In the genomic region with DNA sequence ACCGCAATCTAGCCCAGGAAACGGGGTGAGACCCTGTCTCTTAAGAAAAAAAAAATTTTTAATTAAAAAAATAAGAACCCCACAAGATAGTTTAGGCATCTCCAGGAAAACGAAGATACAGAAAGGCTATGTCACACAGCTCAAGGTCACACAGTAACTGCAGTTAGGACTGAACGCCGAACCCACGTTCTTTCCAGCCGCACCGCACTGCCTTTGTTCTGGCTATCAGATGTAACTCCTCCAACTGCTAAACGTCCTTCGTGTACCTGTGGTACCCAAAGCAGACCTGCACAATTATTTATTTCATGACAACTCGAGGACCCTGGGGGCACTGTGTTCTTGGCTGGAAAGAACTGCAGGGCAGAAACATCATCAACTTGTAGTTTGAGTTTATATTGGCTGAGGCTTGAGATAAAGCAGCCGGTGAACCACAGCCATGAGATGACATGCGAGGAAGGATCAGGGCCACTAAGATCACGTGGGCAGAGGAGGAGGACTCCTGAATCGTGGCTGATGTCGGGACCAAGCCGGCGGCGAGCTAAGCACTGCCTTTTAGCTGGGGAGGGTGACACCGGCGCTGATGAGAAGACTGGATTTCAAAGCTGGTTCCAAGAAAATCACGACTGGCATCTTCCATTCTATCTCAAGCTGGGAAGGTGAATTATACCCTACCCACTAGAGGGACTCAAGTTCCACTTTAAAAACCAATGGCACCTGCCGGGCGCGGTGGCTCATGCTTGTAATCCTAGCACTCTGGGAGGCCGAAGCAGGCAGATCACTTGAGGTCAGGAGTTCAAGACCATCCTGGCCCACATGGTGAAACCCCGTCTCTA, we compare ENCODE assay signal across 10 cellular contexts.
DNase-seq lines count a peak whose midpoint lies in the region; TF ChIP-seq lines count a peak whose summit lies in the region.
"Had no signal": no experiment of that assay in that cellular context is flagged by ENCODE, and none has a peak within 500 bp of the region (broad histone marks: within the 10 kb centered on the region; RNA-seq: fewer than 3 reads in every experiment).

No MANE protein-coding gene starts in this region.

- no peak overlapping the region for H3K27ac ChIP-seq in brain microvascular endothelial cell
- H3K27ac ChIP-seq: KMS-11 had no signal

- H3K27me3 ChIP-seq in brain microvascular endothelial cell (replicated peaks), result no peaks in the 10 kb centered on the region

- no peak overlapping the region for H3K4me3 ChIP-seq in brain microvascular endothelial cell (ENCODE audit: low read depth, low read length)

- peak overlapping the region; percentile 87 for H3K27ac Mint-ChIP-seq in nephron progenitor cell

- peaks cover 64% of the 10 kb centered on the region for H3K36me3 Mint-ChIP-seq in nephron progenitor cell (ENCODE audit: low read depth)

- in situ Hi-C loops in brain microvascular endothelial cell (cut with HindIII; ENCODE audit: low pct_ligation_motif_present, low sequenced_read_pairs), result no loop called here
- in situ Hi-C loops in GM13976 (cut with MboI; ENCODE audit: low sequenced_read_pairs, unreplicated experiment), result no loop called here

- H3K4me3 Mint-ChIP-seq in nephron progenitor cell, result no peak overlapping the region

- no peak for TF ChIP-seq EP300 in Ishikawa (IDR thresholded peaks at IDR 0.05; ENCODE audit: borderline replicate concordance)

- peak; percentile 42; the same call in 1 of the 2 replicates for TF ChIP-seq RAD21 in Ishikawa (IDR thresholded peaks at IDR 0.05; ENCODE audit: low read depth)

- DNase-seq in D341Med (ENCODE audit: low spot score) (peak; percentile 47), brain microvascular endothelial cell (no peak), nephron progenitor cell (no peak), GM19238 (ENCODE audit: insufficient read length, low spot score) (no peak), GM13976 (ENCODE audit: low spot score) (no peak)
- no peak for DNase-seq in activated naive CD4-positive, alpha-beta T cell treated with Interleukin-2 at 50 U/mL for 16 hours
- DNase-seq: amniotic stem cell; stimulated activated CD4-positive, alpha-beta T cell treated with anti-CD3 and anti-CD28 coated beads, Interleukin-15, amount 100 ng/mL, for 24 hours had no signal

- peaks cover 8% of the 10 kb centered on the region for H3K36me3 ChIP-seq in brain microvascular endothelial cell (replicated peaks)

- peaks cover 58% of the 10 kb centered on the region for H3K4me1 Mint-ChIP-seq in nephron progenitor cell

- H3K27me3 Mint-ChIP-seq in nephron progenitor cell (ENCODE audit: low read depth, poor library complexity), result no peaks in the 10 kb centered on the region

- TF ChIP-seq CTCF in brain microvascular endothelial cell (IDR thresholded peaks at IDR 0.05; ENCODE audit: low read depth, low read length, missing control alignments), result peak; percentile 30
- no peak for TF ChIP-seq CTCF in nephron progenitor cell (IDR thresholded peaks at IDR 0.05)
- no peak for TF ChIP-seq CTCF in GM13976 (IDR thresholded peaks at IDR 0.05; ENCODE audit: borderline replicate concordance, control extremely low read depth, extremely low read depth, insufficient read depth, missing control alignments)

- H3K9me3 Mint-ChIP-seq in nephron progenitor cell, result no peaks in the 10 kb centered on the region

TF ChIP-seq in Ishikawa, 13 proteins besides CTCF, POLR2A, EP300 and RAD21:
- no peak for TF ChIP-seq CREB1 (IDR thresholded peaks at IDR 0.05; ENCODE audit: low read depth)
- no peak for TF ChIP-seq TEAD4 (IDR thresholded peaks at IDR 0.05)
- TF ChIP-seq NFIC (IDR thresholded peaks at IDR 0.05), result no peak
- TF ChIP-seq CEBPB (IDR thresholded peaks at IDR 0.05), result no peak
- TF ChIP-seq, protein P1, sequence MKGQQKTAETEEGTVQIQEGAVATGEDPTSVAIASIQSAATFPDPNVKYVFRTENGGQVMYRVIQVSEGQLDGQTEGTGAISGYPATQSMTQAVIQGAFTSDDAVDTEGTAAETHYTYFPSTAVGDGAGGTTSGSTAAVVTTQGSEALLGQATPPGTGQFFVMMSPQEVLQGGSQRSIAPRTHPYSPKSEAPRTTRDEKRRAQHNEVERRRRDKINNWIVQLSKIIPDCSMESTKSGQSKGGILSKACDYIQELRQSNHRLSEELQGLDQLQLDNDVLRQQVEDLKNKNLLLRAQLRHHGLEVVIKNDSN (IDR thresholded peaks at IDR 0.05), result no peak
- TF ChIP-seq EGR1 (IDR thresholded peaks at IDR 0.05), result no peak
- TF ChIP-seq, protein P2, sequence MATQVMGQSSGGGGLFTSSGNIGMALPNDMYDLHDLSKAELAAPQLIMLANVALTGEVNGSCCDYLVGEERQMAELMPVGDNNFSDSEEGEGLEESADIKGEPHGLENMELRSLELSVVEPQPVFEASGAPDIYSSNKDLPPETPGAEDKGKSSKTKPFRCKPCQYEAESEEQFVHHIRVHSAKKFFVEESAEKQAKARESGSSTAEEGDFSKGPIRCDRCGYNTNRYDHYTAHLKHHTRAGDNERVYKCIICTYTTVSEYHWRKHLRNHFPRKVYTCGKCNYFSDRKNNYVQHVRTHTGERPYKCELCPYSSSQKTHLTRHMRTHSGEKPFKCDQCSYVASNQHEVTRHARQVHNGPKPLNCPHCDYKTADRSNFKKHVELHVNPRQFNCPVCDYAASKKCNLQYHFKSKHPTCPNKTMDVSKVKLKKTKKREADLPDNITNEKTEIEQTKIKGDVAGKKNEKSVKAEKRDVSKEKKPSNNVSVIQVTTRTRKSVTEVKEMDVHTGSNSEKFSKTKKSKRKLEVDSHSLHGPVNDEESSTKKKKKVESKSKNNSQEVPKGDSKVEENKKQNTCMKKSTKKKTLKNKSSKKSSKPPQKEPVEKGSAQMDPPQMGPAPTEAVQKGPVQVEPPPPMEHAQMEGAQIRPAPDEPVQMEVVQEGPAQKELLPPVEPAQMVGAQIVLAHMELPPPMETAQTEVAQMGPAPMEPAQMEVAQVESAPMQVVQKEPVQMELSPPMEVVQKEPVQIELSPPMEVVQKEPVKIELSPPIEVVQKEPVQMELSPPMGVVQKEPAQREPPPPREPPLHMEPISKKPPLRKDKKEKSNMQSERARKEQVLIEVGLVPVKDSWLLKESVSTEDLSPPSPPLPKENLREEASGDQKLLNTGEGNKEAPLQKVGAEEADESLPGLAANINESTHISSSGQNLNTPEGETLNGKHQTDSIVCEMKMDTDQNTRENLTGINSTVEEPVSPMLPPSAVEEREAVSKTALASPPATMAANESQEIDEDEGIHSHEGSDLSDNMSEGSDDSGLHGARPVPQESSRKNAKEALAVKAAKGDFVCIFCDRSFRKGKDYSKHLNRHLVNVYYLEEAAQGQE (IDR thresholded peaks at IDR 0.05; ENCODE audit: low read depth), result no peak
- TF ChIP-seq TCF12 (IDR thresholded peaks at IDR 0.05; ENCODE audit: low read depth), result no peak
- no peak for TF ChIP-seq YY1 (IDR thresholded peaks at IDR 0.05; ENCODE audit: low read depth)
- no peak for TF ChIP-seq TAF1 (IDR thresholded peaks at IDR 0.05; ENCODE audit: low read depth)
- no peak for TF ChIP-seq ZBTB7A (IDR thresholded peaks at IDR 0.05; ENCODE audit: low read depth)
- no peak for TF ChIP-seq FOXM1 (IDR thresholded peaks at IDR 0.05; ENCODE audit: borderline replicate concordance, low read depth)
- TF ChIP-seq, protein P3, sequence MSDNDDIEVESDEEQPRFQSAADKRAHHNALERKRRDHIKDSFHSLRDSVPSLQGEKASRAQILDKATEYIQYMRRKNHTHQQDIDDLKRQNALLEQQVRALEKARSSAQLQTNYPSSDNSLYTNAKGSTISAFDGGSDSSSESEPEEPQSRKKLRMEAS (IDR thresholded peaks at IDR 0.05), result no peak
TF ChIP-seq in Ishikawa: peak in this region for 0.
